ENCODE assay signal across 15 cellular contexts in the genomic region with DNA sequence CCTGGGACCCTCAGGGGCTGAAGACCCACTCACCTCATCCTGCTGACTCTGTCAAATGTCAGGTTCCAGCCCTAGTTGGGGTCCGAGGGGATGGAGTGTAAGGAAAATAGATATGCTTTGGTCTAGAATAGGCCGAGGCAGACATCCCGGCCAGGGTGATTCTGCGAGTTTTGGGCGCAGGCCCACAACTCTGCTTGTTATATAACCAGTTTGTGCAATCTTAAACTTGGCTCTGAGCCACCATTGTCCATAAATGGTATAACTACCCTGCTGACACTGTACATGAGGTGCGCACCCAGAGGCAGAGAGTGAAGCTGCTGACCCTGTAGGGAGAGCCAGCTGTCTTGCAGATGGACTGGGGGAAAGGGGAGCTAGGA.
DNase-seq lines count a peak whose midpoint lies in the region; ATAC-seq and TF ChIP-seq lines count a peak whose summit lies in the region.
"Had no signal": no experiment of that assay in that cellular context is flagged by ENCODE, and none has a peak within 500 bp of the region (broad histone marks: within the 10 kb centered on the region; RNA-seq: fewer than 3 reads in every experiment).

No MANE protein-coding gene starts in this region.

- TF ChIP-seq POLR2A in body of pancreas (IDR thresholded peaks at IDR 0.05) = no peak

- H3K9me2 ChIP-seq in MM.1S (replicated peaks; ENCODE audit: insufficient read depth, low read length) = no peaks in the 10 kb centered on the region

- no peak overlapping the region for H3K27ac ChIP-seq in body of pancreas
- H3K27ac ChIP-seq in neural progenitor cell = no peak overlapping the region
- no peak overlapping the region for H3K27ac ChIP-seq in MM.1S (ENCODE audit: low read length)
- H3K27ac ChIP-seq: epithelial cell of prostate, KMS-11, ovary, transverse colon had no signal

- H3K4me3 ChIP-seq in body of pancreas (no peak overlapping the region), neural progenitor cell (no peak overlapping the region), MM.1S (ENCODE audit: low read length) (no peak overlapping the region)
- H3K4me3 ChIP-seq: ovary, transverse colon had no signal

- no peak overlapping the region for H3K9ac ChIP-seq in neural progenitor cell
- no peak overlapping the region for H3K9ac ChIP-seq in MM.1S (ENCODE audit: low read length)
- H3K9ac ChIP-seq: KMS-11 had no signal

- peak; percentile 47 for ATAC-seq in body of pancreas
- ATAC-seq in GM21717 (IDR thresholded peaks at IDR 0.05; ENCODE audit: unreplicated experiment) = no peak
- no peak for ATAC-seq in HG03196 (IDR thresholded peaks at IDR 0.05; ENCODE audit: unreplicated experiment)

- DNase-seq in DMS53 (lab: John Stamatoyannopoulos, UW) (peak; percentile 19), DMS53 treated with DMSO at 0.1 percent for 48 hours (lab: John Stamatoyannopoulos, UW; ENCODE audit: unreplicated experiment) (no peak), NCI-H1694 treated with DMSO at 0.1 percent for 48 hours (lab: John Stamatoyannopoulos, UW) (peak; percentile 85), body of pancreas (peak in 3 of 4 donors; percentile 20 to 44 (median 22)), neural progenitor cell (ENCODE audit: low spot score) (no peak), MM.1S (no peak)
- DNase-seq: hypothalamus, mesenchymal stem cell, transverse colon had no signal

- no peak overlapping the region for H3K4me3 Mint-ChIP-seq in neural progenitor cell
- H3K4me3 Mint-ChIP-seq: activated naive CD4-positive, alpha-beta T cell treated with anti-CD3 and anti-CD28 coated beads, Interleukin-2, amount 50 U/mL, for 24 hours had no signal

- 33 to 62% methylated on average over 6 of the region's 6 CpGs for WGBS in body of pancreas, 2 donors

- H3F3A ChIP-seq in neural progenitor cell (ENCODE audit: low read depth) (no peaks in the 10 kb centered on the region), MM.1S (ENCODE audit: insufficient read depth, low read length) (no peaks in the 10 kb centered on the region)

- H3K27me3 Mint-ChIP-seq in neural progenitor cell (ENCODE audit: insufficient read depth, low read depth) = peaks cover 3% of the 10 kb centered on the region
- H3K27me3 Mint-ChIP-seq: activated naive CD4-positive, alpha-beta T cell treated with anti-CD3 and anti-CD28 coated beads, Interleukin-2, amount 50 U/mL, for 24 hours had no signal

- no peaks in the 10 kb centered on the region for H3K36me3 Mint-ChIP-seq in neural progenitor cell
- H3K36me3 Mint-ChIP-seq: activated naive CD4-positive, alpha-beta T cell treated with anti-CD3 and anti-CD28 coated beads, Interleukin-2, amount 50 U/mL, for 24 hours had no signal

- H3K4me1 ChIP-seq in body of pancreas = no peaks in the 10 kb centered on the region
- no peaks in the 10 kb centered on the region for H3K4me1 ChIP-seq in neural progenitor cell
- H3K4me1 ChIP-seq in MM.1S (ENCODE audit: low read length) = no peaks in the 10 kb centered on the region
- H3K4me1 ChIP-seq: transverse colon had no signal

- peak overlapping the region; percentile 68 for H3K27ac Mint-ChIP-seq in neural progenitor cell
- H3K27ac Mint-ChIP-seq: activated naive CD4-positive, alpha-beta T cell treated with anti-CD3 and anti-CD28 coated beads, Interleukin-2, amount 50 U/mL, for 24 hours had no signal

- peaks cover 8% of the 10 kb centered on the region for H3K4me1 Mint-ChIP-seq in neural progenitor cell
- H3K4me1 Mint-ChIP-seq: activated naive CD4-positive, alpha-beta T cell treated with anti-CD3 and anti-CD28 coated beads, Interleukin-2, amount 50 U/mL, for 24 hours had no signal

- H3K9me3 ChIP-seq in body of pancreas (no peaks in the 10 kb centered on the region), neural progenitor cell (ENCODE audit: low read depth) (no peaks in the 10 kb centered on the region), MM.1S (replicated peaks; ENCODE audit: insufficient read depth, low read length) (no peaks in the 10 kb centered on the region)
- H3K9me3 ChIP-seq: ovary, transverse colon had no signal

- H3K27me3 ChIP-seq in body of pancreas (no peaks in the 10 kb centered on the region), neural progenitor cell (no peaks in the 10 kb centered on the region), MM.1S (replicated peaks; ENCODE audit: insufficient read depth, low read length) (no peaks in the 10 kb centered on the region)
- H3K27me3 ChIP-seq: ovary, transverse colon had no signal

- peak overlapping the region; percentile 97 for H2AFZ ChIP-seq in neural progenitor cell (replicated peaks)
- no peak overlapping the region for H2AFZ ChIP-seq in MM.1S (ENCODE audit: low read length)

- no peaks in the 10 kb centered on the region for H3K9me3 Mint-ChIP-seq in neural progenitor cell

- H3K4me2 ChIP-seq in neural progenitor cell (no peak overlapping the region), MM.1S (ENCODE audit: low read depth, low read length) (no peak overlapping the region)
- H3K4me2 ChIP-seq: KMS-11 had no signal

- intact Hi-C loops in body of pancreas (cut with DNase I) = no loop called here

- H3K79me2 ChIP-seq in neural progenitor cell (ENCODE audit: low read depth) (no peaks in the 10 kb centered on the region), MM.1S (ENCODE audit: low read length) (no peaks in the 10 kb centered on the region)

- no peak for TF ChIP-seq CTCF in body of pancreas (IDR thresholded peaks at IDR 0.05)
- no peak for TF ChIP-seq CTCF in neural progenitor cell (IDR thresholded peaks at IDR 0.05)
- no peak for TF ChIP-seq CTCF in MM.1S (IDR thresholded peaks at IDR 0.05; ENCODE audit: low read length)

- H3K36me3 ChIP-seq in body of pancreas (replicated peaks in 1 of 2; ENCODE audit: insufficient read depth in 1 of 2, low read depth in 2 of 2) (no peaks in the 10 kb centered on the region), neural progenitor cell (no peaks in the 10 kb centered on the region), MM.1S (replicated peaks; ENCODE audit: insufficient read depth, low read length) (no peaks in the 10 kb centered on the region)
- H3K36me3 ChIP-seq: ovary, transverse colon had no signal

- H4K20me1 ChIP-seq in neural progenitor cell (ENCODE audit: low read depth) (no peaks in the 10 kb centered on the region), MM.1S (ENCODE audit: insufficient read depth, low read length) (no peaks in the 10 kb centered on the region)

Comparison
In these comparisons a context has a peak if more than half of its experiments do, and no peak if none do; other contexts are left out.
1. DNase-seq: peak in DMS53 (single experiment), NCI-H1694 treated with DMSO at 0.1 percent for 48 hours (single experiment) and body of pancreas (3 of 4); none in DMS53 treated with DMSO at 0.1 percent for 48 hours (single experiment), neural progenitor cell (single experiment) and MM.1S (single experiment).